In genomic region chr3:192130534-192131132, GRCh38 we compare ENCODE assay signal across 8 cellular contexts.
DNase-seq lines count a peak whose midpoint lies in the region; ATAC-seq, FAIRE-seq and TF ChIP-seq lines count a peak whose summit lies in the region.

No MANE protein-coding gene starts in this region.

- 37 to 44% methylated on average over 4 of the region's 4 CpGs for WGBS in thyroid gland, 2 donors

- H3K27me3 ChIP-seq in thyroid gland = no peaks in the 10 kb centered on the region

- H3K36me3 ChIP-seq in thyroid gland = no peaks in the 10 kb centered on the region

- ATAC-seq in GM18870 (IDR thresholded peaks at IDR 0.05; ENCODE audit: unreplicated experiment) (peak; percentile 57), HG03039 (IDR thresholded peaks at IDR 0.05; ENCODE audit: unreplicated experiment) (peak; percentile 54)

- H3K4me1 ChIP-seq in thyroid gland = no peaks in the 10 kb centered on the region

- DNase-seq in D721Med (ENCODE audit: insufficient read length, low spot score) = no peak
- peak; percentile 54 for DNase-seq in NCI-H2171 treated with DMSO at 0.1 percent for 48 hours (lab: John Stamatoyannopoulos, UW)
- DNase-seq in astrocyte of the spinal cord (ENCODE audit: low read depth, low spot score) = peak; percentile 56
- DNase-seq in iPS-NIHi7 (ENCODE audit: extremely low spot score) = peak; percentile 63
- DNase-seq in thyroid gland = peak; percentile 46 to 51
- no peak for DNase-seq in NCI-H187 treated with DMSO at 0.1 percent for 48 hours (lab: John Stamatoyannopoulos, UW)

- TF ChIP-seq CTCF in D721Med (IDR thresholded peaks at IDR 0.05; ENCODE audit: insufficient read depth, missing control alignments) (peak; percentile 66), astrocyte of the spinal cord (IDR thresholded peaks at IDR 0.05; ENCODE audit: low read depth, low read length) (peak; percentile 75), thyroid gland (IDR thresholded peaks at IDR 0.05) (peak; percentile 16 to 68 (median 56))

- intact Hi-C loops in thyroid gland (cut with DNase I) = no loop called here

- H3K27ac ChIP-seq in thyroid gland = no peak overlapping the region

- in situ Hi-C loops in astrocyte of the spinal cord (cut with HindIII; ENCODE audit: low sequenced_read_pairs) = no loop called here

- TF ChIP-seq POLR2A in thyroid gland (IDR thresholded peaks at IDR 0.05) = no peak

- peak; percentile 84 for FAIRE-seq in D721Med (lab: Jason Lieb, UNC)

- H3K9me3 ChIP-seq in thyroid gland = no peaks in the 10 kb centered on the region

- no peak overlapping the region for H3K4me3 ChIP-seq in astrocyte of the spinal cord (ENCODE audit: low read depth, low read length)
- no peak overlapping the region for H3K4me3 ChIP-seq in thyroid gland (replicated peaks in 1 of 3)

Comparison
In these comparisons a context has a peak if more than half of its experiments do, and no peak if none do; other contexts are left out.
1. DNase-seq: peak in NCI-H2171 treated with DMSO at 0.1 percent for 48 hours (single experiment), astrocyte of the spinal cord (single experiment), iPS-NIHi7 (single experiment) and thyroid gland (2 of 2); none in D721Med (single experiment) and NCI-H187 treated with DMSO at 0.1 percent for 48 hours (single experiment).
2. Peak in every context shown above with its lines, with median percentiles within 50 percentile points of each other: CTCF ChIP-seq.